In the genomic region with DNA sequence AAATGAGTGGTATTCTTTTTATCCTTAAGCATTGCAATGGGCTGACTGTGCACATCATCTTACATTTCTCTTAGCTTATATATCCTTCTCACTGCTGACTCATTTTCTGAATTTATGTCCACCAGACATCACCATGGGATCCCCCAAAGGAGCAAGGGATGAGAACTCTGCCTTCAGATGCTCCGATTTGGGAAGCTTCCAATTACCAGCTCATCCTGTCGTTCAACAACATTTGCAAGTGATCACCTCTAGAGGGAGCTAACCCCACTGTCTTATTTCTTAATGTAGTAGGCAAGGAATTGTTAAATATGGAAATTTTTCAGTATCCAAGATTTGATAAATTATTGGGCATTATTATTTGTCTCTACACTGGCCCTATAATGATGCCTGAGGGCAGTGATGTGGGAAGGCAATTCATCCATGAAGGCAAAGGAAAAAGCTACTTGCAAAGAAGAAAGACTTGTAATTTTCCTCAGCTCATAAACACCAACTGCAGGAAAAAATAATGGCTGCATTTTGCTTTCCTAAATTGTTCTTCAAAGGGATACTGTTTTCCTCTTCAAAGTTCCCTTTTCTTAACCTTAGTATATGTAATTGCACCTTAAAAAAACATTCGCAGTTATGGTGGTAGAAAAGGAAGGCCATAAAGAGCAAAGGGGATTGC, we compare ENCODE assay signal across 8 cellular contexts.
DNase-seq lines count a peak whose midpoint lies in the region; ATAC-seq and TF ChIP-seq lines count a peak whose summit lies in the region.

No MANE protein-coding gene starts in this region.

- H3K4ac ChIP-seq in mesendoderm (ENCODE audit: low read depth, low read length), result no peak overlapping the region

- no peaks in the 10 kb centered on the region for H3K36me3 Mint-ChIP-seq in naive thymus-derived CD8-positive, alpha-beta T cell

- H3K56ac ChIP-seq in mesendoderm (ENCODE audit: low read length), result no peak overlapping the region

- H2BK120ac ChIP-seq in mesendoderm (ENCODE audit: low read depth, low read length), result no peak overlapping the region

- H4K8ac ChIP-seq in mesendoderm (ENCODE audit: low read depth, low read length), result no peak overlapping the region

- H3K27ac Mint-ChIP-seq in naive thymus-derived CD8-positive, alpha-beta T cell, result no peak overlapping the region

- DNase-seq in NCI-H748 (lab: John Stamatoyannopoulos, UW; ENCODE audit: unreplicated experiment), result peak; percentile 26
- no peak for DNase-seq in NCI-H748 treated with DMSO at 0.1 percent for 48 hours (lab: John Stamatoyannopoulos, UW)
- peak; percentile 66 for DNase-seq in LHCN-M2 (ENCODE audit: low read depth)
- peak; percentile 56 for DNase-seq in brain microvascular endothelial cell
- DNase-seq in mesendoderm, result peak; percentile 45
- no peak for DNase-seq in naive thymus-derived CD8-positive, alpha-beta T cell
- DNase-seq in middle frontal gyrus (ENCODE audit: extremely low spot score, low spot score), result no peak

- no peaks in the 10 kb centered on the region for H3K79me1 ChIP-seq in mesendoderm (ENCODE audit: low read length)

- no peak for ATAC-seq in HG03520 (IDR thresholded peaks at IDR 0.05; ENCODE audit: unreplicated experiment)
- no peak for ATAC-seq in naive thymus-derived CD8-positive, alpha-beta T cell

- H3K18ac ChIP-seq in mesendoderm (ENCODE audit: low read length), result no peak overlapping the region

- no peak overlapping the region for H3K23ac ChIP-seq in mesendoderm (ENCODE audit: low read length)

- H3K4me3 ChIP-seq in brain microvascular endothelial cell (ENCODE audit: low read depth, low read length) (no peak overlapping the region), mesendoderm (ENCODE audit: low read length) (no peak overlapping the region)

- no peaks in the 10 kb centered on the region for H3K4me1 ChIP-seq in mesendoderm (ENCODE audit: control insufficient read depth, low read depth, low read length)

- no peak overlapping the region for H2BK5ac ChIP-seq in mesendoderm (ENCODE audit: low read length)

- no peaks in the 10 kb centered on the region for H3K4me1 Mint-ChIP-seq in naive thymus-derived CD8-positive, alpha-beta T cell

- POLR2A ChIA-PET in naive thymus-derived CD8-positive, alpha-beta T cell (lab: Charles Lee), result no interaction called here

- TF ChIP-seq CTCF in brain microvascular endothelial cell (IDR thresholded peaks at IDR 0.05; ENCODE audit: low read depth, low read length, missing control alignments), result peak; percentile 78

- H3K4me2 ChIP-seq in mesendoderm (ENCODE audit: low read length), result no peak overlapping the region

- H3K79me2 ChIP-seq in mesendoderm (ENCODE audit: control insufficient read depth, insufficient read depth, low read length), result no peaks in the 10 kb centered on the region

- H3K4me3 Mint-ChIP-seq in naive thymus-derived CD8-positive, alpha-beta T cell, result no peak overlapping the region

- H2AK5ac ChIP-seq in mesendoderm (ENCODE audit: low read length), result no peak overlapping the region

- H2BK15ac ChIP-seq in mesendoderm (replicated peaks; ENCODE audit: low read depth), result no peak overlapping the region

- H3K27me3 ChIP-seq in brain microvascular endothelial cell (replicated peaks), result no peaks in the 10 kb centered on the region
- H3K27me3 ChIP-seq in mesendoderm (ENCODE audit: insufficient read depth, low read length, poor library complexity), result no peaks in the 10 kb centered on the region

- no peak overlapping the region for H4K5ac ChIP-seq in mesendoderm (ENCODE audit: low read length)

- in situ Hi-C loops in brain microvascular endothelial cell (cut with HindIII; ENCODE audit: low pct_ligation_motif_present, low sequenced_read_pairs), result no loop called here

- H3K27me3 Mint-ChIP-seq in naive thymus-derived CD8-positive, alpha-beta T cell, result peaks cover 0 to 16% (median 2%) of the 10 kb centered on the region in 5 donors

- no peaks in the 10 kb centered on the region for H3K9me3 Mint-ChIP-seq in naive thymus-derived CD8-positive, alpha-beta T cell

- H3K9ac ChIP-seq in mesendoderm (ENCODE audit: low read length), result no peak overlapping the region

- WGBS in mesendoderm (ENCODE audit: extremely low coverage, insufficient coverage, low lambda C conversion rate), result no CpG with 5 or more reads among the region's 3 CpGs

- no peaks in the 10 kb centered on the region for H3K36me3 ChIP-seq in brain microvascular endothelial cell (replicated peaks)
- no peaks in the 10 kb centered on the region for H3K36me3 ChIP-seq in mesendoderm (ENCODE audit: control insufficient read depth, insufficient read depth, low read length)

- H3K27ac ChIP-seq in brain microvascular endothelial cell (no peak overlapping the region), mesendoderm (ENCODE audit: low read depth, low read length) (no peak overlapping the region)

Comparison
In these comparisons a context has a peak if more than half of its experiments do, and no peak if none do; other contexts are left out.
1. DNase-seq: peak in NCI-H748 (single experiment), LHCN-M2 (single experiment), brain microvascular endothelial cell (single experiment) and mesendoderm (single experiment); none in NCI-H748 treated with DMSO at 0.1 percent for 48 hours (single experiment), naive thymus-derived CD8-positive, alpha-beta T cell (0 of 10) and middle frontal gyrus (single experiment).